ENCODE assay signal across 12 cellular contexts in genomic region chr22:40603088-40603605, GRCh38. TPM values are rescaled to one million over a fixed set of nuclear protein-coding genes. Genes with fewer than 3 reads are reported as not detected.
DNase-seq lines count a peak whose midpoint lies in the region; ATAC-seq and TF ChIP-seq lines count a peak whose summit lies in the region.
"Had no signal": no experiment of that assay in that cellular context is flagged by ENCODE, and none has a peak within 500 bp of the region (broad histone marks: within the 10 kb centered on the region; RNA-seq: fewer than 3 reads in every experiment).

No MANE protein-coding gene starts in this region.

- no peaks in the 10 kb centered on the region for H3K9me3 ChIP-seq in SK-N-SH
- H3K9me3 ChIP-seq: tibial artery had no signal

- no peak for TF ChIP-seq EP300 in SK-N-SH (IDR thresholded peaks at IDR 0.05; ENCODE audit: borderline replicate concordance in 1 of 2, low read depth in 1 of 2, low read length in 1 of 2)

- no peaks in the 10 kb centered on the region for H3K27me3 Mint-ChIP-seq in progenitor cell of endocrine pancreas

- H3K4me3 ChIP-seq in SK-N-SH (ENCODE audit: low read depth in 2 of 2, low read length in 1 of 2): no peak overlapping the region
- H3K4me3 ChIP-seq: tibial artery had no signal

- H4K20me1 ChIP-seq in SK-N-SH (ENCODE audit: insufficient read depth): 0 out of 2 replicates have a peak, but pooled peaks cover 7% of the 10 kb centered on the region

- no peak for TF ChIP-seq RAD21 in SK-N-SH (IDR thresholded peaks at IDR 0.05; ENCODE audit: low read length)

- H3K27ac ChIP-seq in SK-N-SH (ENCODE audit: low read depth in 2 of 2, low read length in 1 of 2): peak overlapping the region in 1 of 2 experiments; percentile 84; a peak in 2 of 4 replicates

- peaks cover 13% of the 10 kb centered on the region for H3F3A ChIP-seq in SK-N-SH (replicated peaks; ENCODE audit: insufficient read depth)

- no peak overlapping the region for H3K4me2 ChIP-seq in SK-N-SH

- H3K36me3 ChIP-seq in SK-N-SH (replicated peaks in 1 of 2; ENCODE audit: control insufficient read depth in 1 of 2, insufficient read depth in 2 of 2, low read length in 1 of 2): no peaks in the 10 kb centered on the region
- H3K36me3 ChIP-seq: tibial artery had no signal

- peaks cover 3 to 25% of the 10 kb centered on the region in 2 experiments; a peak in 3 of 4 replicates for H3K4me1 ChIP-seq in SK-N-SH (ENCODE audit: control insufficient read depth in 1 of 2, insufficient read depth in 2 of 2, low read depth in 1 of 2, low read length in 1 of 2)

- no peak for ATAC-seq in HG03571 (IDR thresholded peaks at IDR 0.05; ENCODE audit: unreplicated experiment)
- no peak for ATAC-seq in HG03342 (IDR thresholded peaks at IDR 0.05; ENCODE audit: unreplicated experiment)

- TF ChIP-seq CTCF in SK-N-SH (IDR thresholded peaks at IDR 0.05) (no peak), progenitor cell of endocrine pancreas (IDR thresholded peaks at IDR 0.05; ENCODE audit: unreplicated experiment) (no peak)

- no peak overlapping the region for H2AFZ ChIP-seq in SK-N-SH (ENCODE audit: low read depth)

- peak overlapping the region; percentile 38 for H3K27ac Mint-ChIP-seq in progenitor cell of endocrine pancreas

- no peaks in the 10 kb centered on the region for H3K9me2 ChIP-seq in SK-N-SH

- H3K27me3 ChIP-seq in SK-N-SH (ENCODE audit: insufficient read depth): no peaks in the 10 kb centered on the region
- H3K27me3 ChIP-seq: tibial artery had no signal

- H3K4me3 Mint-ChIP-seq in progenitor cell of endocrine pancreas (ENCODE audit: low read depth): no peak overlapping the region

- DNase-seq in EL: peak; percentile 74
- no peak for DNase-seq in SK-N-SH
- DNase-seq in fibroblast of gingiva (ENCODE audit: low read depth): peak; percentile 24
- no peak for DNase-seq in progenitor cell of endocrine pancreas (ENCODE audit: low spot score, unreplicated experiment)
- DNase-seq in globus pallidus (ENCODE audit: low spot score): no peak
- DNase-seq in RKO (ENCODE audit: low spot score): no peak
- DNase-seq: NCI-H69; stimulated activated CD4-positive, alpha-beta T cell treated with anti-CD3 and anti-CD28 coated beads, Interleukin-2, amount 100 ng/mL, for 24 hours; T1000; tibial artery had no signal

- POLR2A ChIA-PET in SK-N-SH (lab: Yijun Ruan, JAX): no interaction called here

- CTCF ChIA-PET in SK-N-SH (lab: Yijun Ruan, JAX): no interaction called here

- no peaks in the 10 kb centered on the region for H3K9me3 Mint-ChIP-seq in progenitor cell of endocrine pancreas (ENCODE audit: low read depth)

- peaks cover 95% of the 10 kb centered on the region for H3K79me2 ChIP-seq in SK-N-SH (ENCODE audit: insufficient read depth)

- H3K9ac ChIP-seq in SK-N-SH: peak overlapping the region; percentile 36; the same call in 1 of the 2 replicates

- 35% methylated on average over 4 of the region's 4 CpGs for WGBS in SK-N-SH (ENCODE audit: low lambda C conversion rate)

- H3K4me1 Mint-ChIP-seq in progenitor cell of endocrine pancreas (ENCODE audit: low read depth): peaks cover 39% of the 10 kb centered on the region

- no peaks in the 10 kb centered on the region for H3K36me3 Mint-ChIP-seq in progenitor cell of endocrine pancreas (ENCODE audit: insufficient read depth)

TF ChIP-seq in SK-N-SH, 30 proteins besides CTCF, POLR2A, EP300 and RAD21:
- no peak for TF ChIP-seq IRF3 (IDR thresholded peaks at IDR 0.05; ENCODE audit: low read depth, low read length)
- TF ChIP-seq POLR2AphosphoS5 (IDR thresholded peaks at IDR 0.05; ENCODE audit: low read depth, low read length): no peak
- no peak for TF ChIP-seq RFX5 (IDR thresholded peaks at IDR 0.05; ENCODE audit: low read length)
- TF ChIP-seq PBX3 (IDR thresholded peaks at IDR 0.05): no peak
- TF ChIP-seq YY1 (IDR thresholded peaks at IDR 0.05; ENCODE audit: low read depth): no peak
- TF ChIP-seq MXI1 (IDR thresholded peaks at IDR 0.05; ENCODE audit: low read depth, low read length): no peak
- TF ChIP-seq EZH2phosphoT487 (IDR thresholded peaks at IDR 0.05; ENCODE audit: borderline replicate concordance, low read depth): no peak
- no peak for TF ChIP-seq FOSL2 (IDR thresholded peaks at IDR 0.05; ENCODE audit: borderline replicate concordance, low read depth)
- no peak for TF ChIP-seq NFIC (IDR thresholded peaks at IDR 0.05; ENCODE audit: borderline replicate concordance)
- TF ChIP-seq ZBTB33 (IDR thresholded peaks at IDR 0.05; ENCODE audit: borderline replicate concordance, low read depth): no peak

RNA-seq across cellular contexts. Expression of gene MRTFA, which starts 33.4 kb away (rescaled TPM):
- polyA plus RNA-seq in SK-N-SH (2012; rRNA removed): 2.9 and 5.8 TPM in 2 replicates
- polyA plus RNA-seq in SK-N-SH (2012; cell fraction: cytosol; rRNA removed): 4.5 and 4.6 TPM in 2 replicates
- 14.4 and 18.9 TPM in 2 replicates for polyA plus RNA-seq in SK-N-SH (2012; cell fraction: nucleus; rRNA removed)
- total RNA-seq in progenitor cell of endocrine pancreas: 54.4 and 61.9 TPM in 2 replicates

Comparison
In these comparisons a context has a peak if more than half of its experiments do, and no peak if none do; other contexts are left out.
1. DNase-seq: peak in EL (single experiment) and fibroblast of gingiva (single experiment); none in SK-N-SH (single experiment), progenitor cell of endocrine pancreas (single experiment), globus pallidus (single experiment) and RKO (single experiment).